In genomic region chr11:67615455-67616430, GRCh38 we compare ENCODE assay signal across 9 cellular contexts. TPM values are rescaled to one million over a fixed set of nuclear protein-coding genes. Genes with fewer than 3 reads are reported as not detected.
A peak's percentile ranks its signal among the peaks of the same experiment; 100 is the strongest.
DNase-seq lines count a peak whose midpoint lies in the region; ATAC-seq, FAIRE-seq and TF ChIP-seq lines count a peak whose summit lies in the region.
"Had no signal": no experiment of that assay in that cellular context is flagged by ENCODE, and none has a peak within 500 bp of the region (broad histone marks: within the 10 kb centered on the region; RNA-seq: fewer than 3 reads in every experiment).

No MANE protein-coding gene starts in this region.

- H3K79me1 ChIP-seq in mesenchymal stem cell (replicated peaks; ENCODE audit: low read length, poor library complexity, severe bottlenecking), result peaks cover 10% of the 10 kb centered on the region

- H3K4me3 ChIP-seq in WI38 (ENCODE audit: low read depth, low read length) (no peak overlapping the region), pancreas (no peak overlapping the region), gastroesophageal sphincter (no peak overlapping the region), mesenchymal stem cell (ENCODE audit: insufficient read depth in 1 of 2, low read depth in 1 of 2, low read length in 2 of 2) (no peak overlapping the region)

- intact Hi-C loops in pancreas (cut with DNase I), result no loop called here

- TF ChIP-seq CTCF in WI38 (IDR thresholded peaks at IDR 0.05; ENCODE audit: low read depth, low read length), result 0 out of 2 replicates have a peak, but pooled peaks have one; percentile 8
- peak; percentile 27 for TF ChIP-seq CTCF in endothelial cell (IDR thresholded peaks at IDR 0.05; ENCODE audit: unreplicated experiment)
- TF ChIP-seq CTCF in pancreas (IDR thresholded peaks at IDR 0.05), result peak; percentile 35 to 48 (median 45)
- TF ChIP-seq CTCF in gastroesophageal sphincter (IDR thresholded peaks at IDR 0.05), result peak in 2 of 4 experiments; percentile 17 to 38

- H3K9me3 ChIP-seq in pancreas, result no peaks in the 10 kb centered on the region
- no peaks in the 10 kb centered on the region for H3K9me3 ChIP-seq in gastroesophageal sphincter
- H3K9me3 ChIP-seq in mesenchymal stem cell (ENCODE audit: control insufficient read depth, low read length), result no peaks in the 10 kb centered on the region

- H2AK5ac ChIP-seq in mesenchymal stem cell (ENCODE audit: low read length, severe bottlenecking), result no peak overlapping the region

- peaks cover 0 to 9% (median 7%) of the 10 kb centered on the region in 3 donors for H3K36me3 ChIP-seq in pancreas
- peaks cover 0 to 29% of the 10 kb centered on the region in 2 donors for H3K36me3 ChIP-seq in gastroesophageal sphincter
- peaks cover 23 to 30% of the 10 kb centered on the region in 2 experiments for H3K36me3 ChIP-seq in mesenchymal stem cell (ENCODE audit: control insufficient read depth in 1 of 2, insufficient read depth in 2 of 2, low read depth in 1 of 2, low read length in 2 of 2)

- no peak overlapping the region for H3K4me3 Mint-ChIP-seq in endothelial cell (ENCODE audit: unreplicated experiment)

- no peak overlapping the region for H3K27ac ChIP-seq in pancreas
- no peak overlapping the region for H3K27ac ChIP-seq in gastroesophageal sphincter
- H3K27ac ChIP-seq in mesenchymal stem cell (ENCODE audit: low read length, poor library complexity, severe bottlenecking), result no peak overlapping the region

- no peak overlapping the region for H4K8ac ChIP-seq in mesenchymal stem cell (ENCODE audit: low read length)

- H3K4me1 Mint-ChIP-seq in endothelial cell (ENCODE audit: unreplicated experiment), result peaks cover 6% of the 10 kb centered on the region

- H3K9ac ChIP-seq in mesenchymal stem cell (ENCODE audit: low read length), result no peak overlapping the region

- H3K23ac ChIP-seq in mesenchymal stem cell (ENCODE audit: low read length in 2 of 2), result no peak overlapping the region

- H3K27me3 ChIP-seq in pancreas (no peaks in the 10 kb centered on the region), gastroesophageal sphincter (peaks cover 28% of the 10 kb centered on the region), mesenchymal stem cell (ENCODE audit: control insufficient read depth in 1 of 2, insufficient read depth in 1 of 2, low read length in 2 of 2) (peaks cover 8 to 37% of the 10 kb centered on the region in 2 experiments)

- H3K4ac ChIP-seq in mesenchymal stem cell (ENCODE audit: low read depth in 1 of 2, low read length in 2 of 2), result no peak overlapping the region

- ATAC-seq in pancreas (peak; percentile 60 to 80 (median 78)), gastroesophageal sphincter (no peak)

- no peak overlapping the region for H3K18ac ChIP-seq in mesenchymal stem cell (ENCODE audit: low read depth in 1 of 2, low read length in 2 of 2)

- no peak overlapping the region for H2BK120ac ChIP-seq in mesenchymal stem cell (ENCODE audit: low read depth, low read length)

- H2AFZ ChIP-seq in mesenchymal stem cell (ENCODE audit: low read depth, low read length), result no peak overlapping the region

- no peaks in the 10 kb centered on the region for H3K9me3 Mint-ChIP-seq in endothelial cell (ENCODE audit: unreplicated experiment)

- H2BK5ac ChIP-seq in mesenchymal stem cell (ENCODE audit: low read depth, low read length, poor library complexity, severe bottlenecking), result no peak overlapping the region

- peaks cover 4% of the 10 kb centered on the region for H3K36me3 Mint-ChIP-seq in endothelial cell (ENCODE audit: low read depth, unreplicated experiment)

- no peak overlapping the region for H3K14ac ChIP-seq in mesenchymal stem cell (ENCODE audit: low read length in 2 of 2)

- peaks cover 12% of the 10 kb centered on the region for H3K27me3 Mint-ChIP-seq in endothelial cell (ENCODE audit: unreplicated experiment)

- DNase-seq in Daoy (ENCODE audit: low read depth) (peak; percentile 56), Kasumi-1 (lab: John Stamatoyannopoulos, UW) (peak; percentile 48), endothelial cell (ENCODE audit: low spot score) (peak; percentile 77), pancreas (peak; percentile 4 to 87 (median 74)), hippocampal formation (lab: John Stamatoyannopoulos, UW) (no peak), mesenchymal stem cell (no peak)

- no peak overlapping the region for H4K91ac ChIP-seq in mesenchymal stem cell (ENCODE audit: low read length)

- H2BK15ac ChIP-seq in mesenchymal stem cell (ENCODE audit: low read depth, poor library complexity, severe bottlenecking), result no peak overlapping the region

- no peak for TF ChIP-seq EP300 in gastroesophageal sphincter (IDR thresholded peaks at IDR 0.05)

- H2BK12ac ChIP-seq in mesenchymal stem cell (ENCODE audit: low read length in 2 of 2), result no peak overlapping the region

- no peak for FAIRE-seq in pancreas (lab: Jason Lieb, UNC)

- WGBS in pancreas, 2 donors, result 31 to 37% methylated on average over 29 to 37 of the region's 37 CpGs
- 4 to 20% methylated on average over 1 to 18 of the region's 37 CpGs for WGBS in gastroesophageal sphincter (ENCODE audit: low coverage in 1 of 2), 2 donors
- WGBS in mesenchymal stem cell, result 70% methylated on average over 24 of the region's 37 CpGs

- no peak for TF ChIP-seq POLR2A in gastroesophageal sphincter (IDR thresholded peaks at IDR 0.05)

- no peak overlapping the region for H3K27ac Mint-ChIP-seq in endothelial cell (ENCODE audit: unreplicated experiment)

- H3K4me1 ChIP-seq in pancreas (no peaks in the 10 kb centered on the region), gastroesophageal sphincter (peaks cover 0 to 19% (median 9%) of the 10 kb centered on the region in 3 donors), mesenchymal stem cell (ENCODE audit: control insufficient read depth, insufficient read depth, low read depth, low read length) (peaks cover 2% of the 10 kb centered on the region)

- H3K4me2 ChIP-seq in mesenchymal stem cell (ENCODE audit: low read length, poor library complexity, severe bottlenecking), result no peak overlapping the region

RNA-seq across cellular contexts. Expression of gene NDUFV1, which starts 9.0 kb away (rescaled TPM):
- 218 and 229 TPM in 2 replicates for total RNA-seq in Daoy (2014; rRNA removed; shearing (Covaris generic))
- total RNA-seq in endothelial cell (ENCODE audit: unreplicated experiment), result 191 TPM
- total RNA-seq in pancreas, result 100 to 1,000 TPM in 4 of 6 donors, 10 to 100 TPM in 2; 82.5 to 126 (median 109) TPM
- polyA plus RNA-seq in pancreas, result 100 to 1,000 TPM; 206 to 281 TPM
- 100 to 1,000 TPM; 154 to 249 (median 180) TPM for total RNA-seq in gastroesophageal sphincter
- polyA plus RNA-seq in mesenchymal stem cell (2013, experiment 1 of 2), result 65.0 TPM
- polyA plus RNA-seq in mesenchymal stem cell (2013, experiment 2 of 2), result 60.8 TPM

RNA-seq across cellular contexts. Expression of gene NUDT8, which starts 14.0 kb away (rescaled TPM):
- total RNA-seq in Daoy (2014; rRNA removed; shearing (Covaris generic)), result 5.8 and 9.1 TPM in 2 replicates
- total RNA-seq in endothelial cell (ENCODE audit: unreplicated experiment) (6.8 TPM), pancreas (1 to 10 TPM; 4.3 to 7.3 (median 5.8) TPM), gastroesophageal sphincter (10 to 100 TPM in 1 of 4 donors, 1 to 10 TPM in 3; 2.4 to 18.5 (median 4.6) TPM)
- polyA plus RNA-seq in pancreas, result 10 to 100 TPM in 1 of 2 donors, 1 to 10 TPM in 1; 6.4 to 11.0 TPM
- 6.9 TPM for polyA plus RNA-seq in mesenchymal stem cell (2013, experiment 1 of 2)
- polyA plus RNA-seq in mesenchymal stem cell (2013, experiment 2 of 2), result 6.6 TPM

RNA-seq across cellular contexts. Expression of gene TBX10, which starts 23.8 kb away (rescaled TPM):
- total RNA-seq in Daoy (2014; rRNA removed; shearing (Covaris generic)), result not detected in 2 replicates
- total RNA-seq in endothelial cell (ENCODE audit: unreplicated experiment) (not detected), pancreas (under 1 TPM in 3 of 6 donors, not detected in 3; 0.09 to 0.37 (median 0.24) TPM), gastroesophageal sphincter (not detected)
- under 1 TPM in 1 of 2 donors, not detected in 1; 0.28 TPM for polyA plus RNA-seq in pancreas
- not detected for polyA plus RNA-seq in mesenchymal stem cell (2013, experiment 1 of 2)
- polyA plus RNA-seq in mesenchymal stem cell (2013, experiment 2 of 2), result not detected
- total RNA-seq: activated CD8-positive, alpha-beta memory T cell treated with anti-CD3 and anti-CD28 coated beads for 36 hours had no signal

RNA-seq across cellular contexts. Expression of gene GSTP1, which starts 32.1 kb away (rescaled TPM):
- 1,082 and 1,228 TPM in 2 replicates for total RNA-seq in Daoy (2014; rRNA removed; shearing (Covaris generic))
- total RNA-seq in endothelial cell (ENCODE audit: unreplicated experiment) (696 TPM), pancreas (100 to 1,000 TPM; 169 to 350 (median 205) TPM), gastroesophageal sphincter (100 to 1,000 TPM; 514 to 845 (median 628) TPM)
- 100 to 1,000 TPM; 310 to 315 TPM for polyA plus RNA-seq in pancreas
- 535 TPM for polyA plus RNA-seq in mesenchymal stem cell (2013, experiment 1 of 2)
- polyA plus RNA-seq in mesenchymal stem cell (2013, experiment 2 of 2), result 543 TPM

RNA-seq across cellular contexts. Expression of gene ACY3, which starts 34.8 kb away (rescaled TPM):
- not detected in 2 replicates for total RNA-seq in Daoy (2014; rRNA removed; shearing (Covaris generic))
- total RNA-seq in endothelial cell (ENCODE audit: unreplicated experiment) (not detected), pancreas (10 to 100 TPM in 1 of 6 donors, 1 to 10 TPM in 5; 5.2 to 14.1 (median 6.9) TPM), gastroesophageal sphincter (not detected)
- 10 to 100 TPM; 16.5 to 17.9 TPM for polyA plus RNA-seq in pancreas
- not detected for polyA plus RNA-seq in mesenchymal stem cell (2013, experiment 1 of 2)
- not detected for polyA plus RNA-seq in mesenchymal stem cell (2013, experiment 2 of 2)

Comparison
In these comparisons a context has a peak if more than half of its experiments do, and no peak if none do; other contexts are left out.
1. DNase-seq: peak in Daoy (single experiment), Kasumi-1 (2 of 2), endothelial cell (single experiment) and pancreas (6 of 6); none in hippocampal formation (0 of 2) and mesenchymal stem cell (single experiment).